In the genomic region with DNA sequence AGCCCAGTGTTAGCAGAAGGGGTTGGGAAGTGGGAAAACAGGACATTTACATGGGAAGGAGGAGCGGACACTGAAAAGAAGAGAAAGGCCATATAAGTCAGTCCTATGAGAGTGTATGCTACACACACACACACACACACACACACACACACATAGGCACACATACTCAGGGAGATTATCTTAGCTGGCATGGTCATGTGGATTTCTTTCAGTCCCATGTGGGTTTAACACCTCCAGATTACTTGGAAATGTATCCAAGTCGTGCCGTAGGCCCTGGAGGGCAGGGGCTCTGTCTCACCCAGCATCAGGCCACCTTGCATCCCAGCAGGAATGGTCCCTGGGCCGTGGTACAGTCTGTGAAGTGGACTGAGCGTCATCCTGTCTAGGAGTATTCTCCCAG, we compare ENCODE assay signal across 26 cellular contexts.
"Had no signal": no experiment of that assay in that cellular context is flagged by ENCODE, and none has a peak within 500 bp of the region (broad histone marks: within the 10 kb centered on the region; RNA-seq: fewer than 3 reads in every experiment).

No MANE protein-coding gene starts in this region.

- H3K4me3 ChIP-seq: neural progenitor cell, ovary, psoas muscle, suprapubic skin, testis, tibial artery, transverse colon, upper lobe of left lung, vagina had no signal

- H3K9me3 ChIP-seq: ovary, psoas muscle, suprapubic skin, testis, tibial artery, transverse colon, upper lobe of left lung, vagina had no signal

- FAIRE-seq: small intestine, urothelium cell line had no signal

- H3K36me3 ChIP-seq: neural progenitor cell, ovary, suprapubic skin, tibial artery, transverse colon, upper lobe of left lung, vagina had no signal

- H3K4me1 ChIP-seq: parathyroid adenoma, psoas muscle, suprapubic skin, testis, tibial artery, transverse colon, upper lobe of left lung, vagina had no signal

- H3K27ac ChIP-seq: neural progenitor cell, ovary, parathyroid adenoma, psoas muscle, suprapubic skin, testis, tibial artery, transverse colon, upper lobe of left lung, vagina had no signal

- H3K27me3 ChIP-seq: neural progenitor cell, ovary, suprapubic skin, testis, tibial artery, transverse colon, upper lobe of left lung, vagina had no signal

- DNase-seq: naive thymus-derived CD4-positive, alpha-beta T cell; natural killer cell; occipital lobe; ovary; posterior cingulate gyrus; psoas muscle; right cardiac atrium; small intestine; stimulated activated CD4-positive, alpha-beta T cell treated with anti-CD3 and anti-CD28 coated beads, Interleukin-12 subunit alpha, Interleukin-12 subunit beta, amount 100 ng/mL, for 4 hours; stimulated activated CD4-positive, alpha-beta T cell treated with anti-CD3 and anti-CD28 coated beads, Interleukin-1b, Interleukin-23, amount 100 ng/mL, for 48 hours; stimulated activated CD4-positive, alpha-beta T cell treated with anti-CD3 and anti-CD28 coated beads, Interleukin-4, amount 100 ng/mL, for 1 hour; stimulated activated CD4-positive, alpha-beta T cell treated with anti-CD3 and anti-CD28 coated beads, Interleukin-4, amount 100 ng/mL, for 4 hours; stimulated activated CD8-positive, alpha-beta memory T cell treated with anti-CD3 and anti-CD28 coated beads, Interleukin-4, amount 100 ng/mL, for 48 hours; stimulated activated naive CD4-positive, alpha-beta T cell; stimulated activated naive CD8-positive, alpha-beta T cell treated with anti-CD3 and anti-CD28 coated beads, Interleukin-15, amount 100 ng/mL, for 72 hours; stimulated activated naive CD8-positive, alpha-beta T cell treated with anti-CD3 and anti-CD28 coated beads, Interleukin-15, Interleukin-2, amounts not matched to agents 100 U/mL and 50 U/mL, for 24 hours; substantia nigra; testis; transverse colon; upper lobe of left lung had no signal
